ENCODE assay signal across 33 cellular contexts in genomic region chr2:218149098-218149497, GRCh38. TPM values are rescaled to one million over a fixed set of nuclear protein-coding genes. Genes with fewer than 3 reads are reported as not detected.
"Had no signal": no experiment of that assay in that cellular context is flagged by ENCODE, and none has a peak within 500 bp of the region (broad histone marks: within the 10 kb centered on the region; RNA-seq: fewer than 3 reads in every experiment).

No MANE protein-coding gene starts in this region.

- H3K36me3 ChIP-seq: gastrocnemius medialis, left lung, stomach, thyroid gland, vagina had no signal

- H3K27me3 ChIP-seq: gastrocnemius medialis, hepatocyte, left lung, thyroid gland, vagina had no signal

- ATAC-seq: esophagus mucosa; gastrocnemius medialis; left cardiac atrium; left lung; mucosa of descending colon; natural killer cell treated with Interleukin-12 subunit alpha and Interleukin-12 subunit beta and Interleukin-15 and Interleukin-18, amount 100 ng/mL, for 72 hours; sciatic nerve; stimulated activated effector memory CD8-positive, alpha-beta T cell treated with anti-CD3 and anti-CD28 coated beads, Interleukin-12 subunit alpha, Interleukin-12 subunit beta, amount 100 ng/mL, for 72 hours had no signal

- DNase-seq: foreskin fibroblast; gastrocnemius medialis; head of caudate nucleus; left cardiac atrium; left lung; mesenchymal stem cell; mucosa of descending colon; naive B cell; stimulated activated CD4-positive, alpha-beta T cell treated with anti-CD3 and anti-CD28 coated beads, Interleukin-2, amount 100 ng/mL, for 24 hours; stimulated activated CD4-positive, alpha-beta T cell treated with anti-CD3 and anti-CD28 coated beads, Interleukin-4, amount 100 ng/mL, for 24 hours; stimulated activated naive CD4-positive, alpha-beta T cell treated with Interleukin-2 at 50 U/mL for 16 hours; stomach; thyroid gland had no signal

- H3K4me3 ChIP-seq: coronary artery, gastrocnemius medialis, hepatocyte, left lung, mucosa of descending colon, smooth muscle cell, stomach, thyroid gland, vagina had no signal

- H3K9me3 ChIP-seq: gastrocnemius medialis, mucosa of descending colon, thyroid gland, vagina had no signal

- H2AFZ ChIP-seq: hepatocyte, parathyroid adenoma had no signal

- H3K4me1 ChIP-seq: gastrocnemius medialis, left lung, parathyroid adenoma, stomach, thyroid gland, vagina had no signal

- H3K79me2 ChIP-seq: hepatocyte, parathyroid adenoma had no signal

- H3K9ac ChIP-seq: parathyroid adenoma had no signal

- H3K27ac ChIP-seq: coronary artery, epithelial cell of prostate, gastrocnemius medialis, hepatocyte, left lung, parathyroid adenoma, stomach, thyroid gland, vagina had no signal

- H3K4me2 ChIP-seq: hepatocyte, smooth muscle cell had no signal

RNA-seq across cellular contexts. Expression of gene CXCR1, which starts 17.7 kb away (rescaled TPM):
- total RNA-seq: dermis microvascular lymphatic vessel endothelial cell, glomerular endothelial cell, hepatocyte, kidney epithelial cell, lung microvascular endothelial cell, mesothelial cell of epicardium, neural crest cell, osteoblast, progenitor cell of endocrine pancreas, smooth muscle cell, temporal lobe, ureter had no signal
- polyA plus RNA-seq: hepatocyte, smooth muscle cell had no signal

RNA-seq across cellular contexts. Expression of gene CXCR2, which starts 23.3 kb away (rescaled TPM):
- total RNA-seq: dermis microvascular lymphatic vessel endothelial cell, glomerular endothelial cell, kidney epithelial cell, lung microvascular endothelial cell, neural crest cell, osteoblast, progenitor cell of endocrine pancreas, smooth muscle cell had no signal
